In genomic region chr20:31837896-31838397, GRCh38 we compare ENCODE assay signal across 12 cellular contexts. TPM values are rescaled to one million over a fixed set of nuclear protein-coding genes. Genes with fewer than 3 reads are reported as not detected.
A peak's percentile ranks its signal among the peaks of the same experiment; 100 is the strongest.
DNase-seq lines count a peak whose midpoint lies in the region; ATAC-seq and TF ChIP-seq lines count a peak whose summit lies in the region.
"Had no signal": no experiment of that assay in that cellular context is flagged by ENCODE, and none has a peak within 500 bp of the region (broad histone marks: within the 10 kb centered on the region; RNA-seq: fewer than 3 reads in every experiment).

No MANE protein-coding gene starts in this region.

- H3K9me3 Mint-ChIP-seq in CD8-positive, alpha-beta T cell, result no peaks in the 10 kb centered on the region
- H3K9me3 Mint-ChIP-seq: effector memory CD8-positive, alpha-beta T cell; H9 had no signal

- H3K4me1 ChIP-seq in CD8-positive, alpha-beta T cell (ENCODE audit: insufficient read depth, low read length), result no peaks in the 10 kb centered on the region

- ATAC-seq in HG02763 (IDR thresholded peaks at IDR 0.05; ENCODE audit: unreplicated experiment) (no peak), GM18867 (IDR thresholded peaks at IDR 0.05; ENCODE audit: unreplicated experiment) (no peak)
- ATAC-seq in CD8-positive, alpha-beta T cell, result no peak
- ATAC-seq: effector memory CD8-positive, alpha-beta T cell had no signal

- no peak overlapping the region for H3K4me3 Mint-ChIP-seq in CD8-positive, alpha-beta T cell
- H3K4me3 Mint-ChIP-seq: effector memory CD8-positive, alpha-beta T cell; H9 had no signal

- no peaks in the 10 kb centered on the region for H3K27me3 ChIP-seq in CD8-positive, alpha-beta T cell (ENCODE audit: insufficient read depth, low read length)

- H3K27ac ChIP-seq in CD8-positive, alpha-beta T cell (ENCODE audit: low read depth, low read length), result no peak overlapping the region

- TF ChIP-seq POLR2A in NB4 (IDR thresholded peaks at IDR 0.05; ENCODE audit: extremely low read depth, insufficient read length), result no peak

- no peaks in the 10 kb centered on the region for H3K27me3 Mint-ChIP-seq in CD8-positive, alpha-beta T cell (ENCODE audit: low read depth)
- H3K27me3 Mint-ChIP-seq: effector memory CD8-positive, alpha-beta T cell had no signal

- H3K27ac Mint-ChIP-seq in CD8-positive, alpha-beta T cell, result no peak overlapping the region
- H3K27ac Mint-ChIP-seq: effector memory CD8-positive, alpha-beta T cell had no signal

- POLR2A ChIA-PET in CD8-positive, alpha-beta T cell (lab: Charles Lee), result no interaction called here

- CTCF ChIA-PET in CD8-positive, alpha-beta T cell (lab: Charles Lee), result interaction anchor here (1.1 to 3.0 kb wide), 5 partner anchors 9 to 16 kb away, joined by 3 to 16 read pairs (median 4); no protein-coding TSS in a partner anchor

- H3K4me3 ChIP-seq in NB4 (ENCODE audit: low read depth, low read length) (no peak overlapping the region), cardiac fibroblast (replicated peaks in 1 of 2; ENCODE audit: low read depth in 2 of 2, low read length in 2 of 2) (no peak overlapping the region)
- no peak overlapping the region for H3K4me3 ChIP-seq in CD8-positive, alpha-beta T cell (ENCODE audit: low read depth, low read length)

- DNase-seq in ELR (ENCODE audit: low read depth), result peak; percentile 92
- peak; percentile 83 for DNase-seq in NB4 (ENCODE audit: low read depth)
- DNase-seq in cardiac fibroblast (ENCODE audit: low read depth in 2 of 2), result peak; percentile 46 to 86
- DNase-seq in myocyte (ENCODE audit: low read depth), result peak; percentile 45
- DNase-seq in dedifferentiated amniotic fluid mesenchymal stem cell (ENCODE audit: extremely low spot score), result no peak
- no peak for DNase-seq in CD8-positive, alpha-beta T cell
- DNase-seq: COR-L47; effector memory CD8-positive, alpha-beta T cell; H9 had no signal

- H3K36me3 Mint-ChIP-seq in CD8-positive, alpha-beta T cell, result no peaks in the 10 kb centered on the region

- peaks cover 8% of the 10 kb centered on the region for H3K4me1 Mint-ChIP-seq in CD8-positive, alpha-beta T cell (ENCODE audit: low read depth)

- TF ChIP-seq CTCF in NB4 (IDR thresholded peaks at IDR 0.05; ENCODE audit: low read depth, low read length) (no peak), cardiac fibroblast (IDR thresholded peaks at IDR 0.05; ENCODE audit: low read depth, low read length) (no peak)
- TF ChIP-seq CTCF in CD8-positive, alpha-beta T cell (IDR thresholded peaks at IDR 0.05), result no peak

- no peaks in the 10 kb centered on the region for H3K36me3 ChIP-seq in CD8-positive, alpha-beta T cell (ENCODE audit: insufficient read depth, low read length)

- H3K9me3 ChIP-seq in CD8-positive, alpha-beta T cell (ENCODE audit: low read length), result no peaks in the 10 kb centered on the region

- intact Hi-C loops in CD8-positive, alpha-beta T cell (cut with DNase I, micrococcal nuclease), result no loop called here

RNA-seq across cellular contexts. Expression of gene FOXS1, which starts 7.5 kb away (rescaled TPM):
- total RNA-seq in myocyte, result 0.56 and 0.99 TPM in 2 replicates
- 13.0 TPM for polyA plus RNA-seq in myocyte (2012)
- not detected for total RNA-seq in CD8-positive, alpha-beta T cell
- total RNA-seq: subcutaneous adipose tissue had no signal

RNA-seq across cellular contexts. Expression of gene MYLK2, which starts 18.8 kb away (rescaled TPM):
- total RNA-seq in myocyte, result 0.10 and 0.13 TPM in 2 replicates
- 0.04 TPM for polyA plus RNA-seq in myocyte (2012)
- total RNA-seq in CD8-positive, alpha-beta T cell, result not detected
- total RNA-seq: subcutaneous adipose tissue had no signal

RNA-seq across cellular contexts. Expression of gene DUSP15, which starts 32.4 kb away (rescaled TPM):
- total RNA-seq in myocyte, result 0.64 and 0.68 TPM in 2 replicates
- 0.40 TPM for polyA plus RNA-seq in myocyte (2012)
- total RNA-seq in CD8-positive, alpha-beta T cell, result not detected

RNA-seq across cellular contexts. Expression of gene TTLL9, which starts 32.5 kb away (rescaled TPM):
- not detected in 2 replicates for total RNA-seq in myocyte
- 0.13 TPM for polyA plus RNA-seq in myocyte (2012)
- total RNA-seq in CD8-positive, alpha-beta T cell, result not detected

Comparison
In these comparisons a context has a peak if more than half of its experiments do, and no peak if none do; other contexts are left out.
1. DNase-seq: peak in ELR (single experiment), NB4 (single experiment), cardiac fibroblast (2 of 2) and myocyte (single experiment); none in dedifferentiated amniotic fluid mesenchymal stem cell (single experiment) and CD8-positive, alpha-beta T cell (0 of 7).